Comparison of ENCODE assay signal across 9 cellular contexts in genomic region chr11:125072210-125072960, GRCh38. TPM values are rescaled to one million over a fixed set of nuclear protein-coding genes. Genes with fewer than 3 reads are reported as not detected.
DNase-seq lines count a peak whose midpoint lies in the region; ATAC-seq and TF ChIP-seq lines count a peak whose summit lies in the region.
"Had no signal": no experiment of that assay in that cellular context is flagged by ENCODE, and none has a peak within 500 bp of the region (broad histone marks: within the 10 kb centered on the region; RNA-seq: fewer than 3 reads in every experiment).

No MANE protein-coding gene starts in this region.

- peaks cover 0 to 47% (median 13%) of the 10 kb centered on the region in 7 donors for H3K27me3 ChIP-seq in heart right ventricle

- DNase-seq in heart right ventricle (no peak), GOT3 (lab: John Stamatoyannopoulos, UW) (no peak), GM03348 (ENCODE audit: low spot score) (no peak), immature natural killer cell (no peak)
- DNase-seq in activated CD8-positive, alpha-beta memory T cell treated with anti-CD3 and anti-CD28 coated beads for 24 hours: no peak

- no peaks in the 10 kb centered on the region for H3K36me3 ChIP-seq in heart right ventricle

- peaks cover 2 to 6% (median 2%) of the 10 kb centered on the region in 3 donors for H3K27me3 Mint-ChIP-seq in immature natural killer cell (ENCODE audit: low read depth in 3 of 3)

- peak; percentile 73 for ATAC-seq in GM21447 (IDR thresholded peaks at IDR 0.05; ENCODE audit: unreplicated experiment)
- ATAC-seq in HG03521 (IDR thresholded peaks at IDR 0.05; ENCODE audit: unreplicated experiment): peak; percentile 86
- peak in 6 of 8 donors; percentile 37 to 61 (median 50) for ATAC-seq in heart right ventricle

- TF ChIP-seq CTCF in heart right ventricle (IDR thresholded peaks at IDR 0.05): no peak

- no peaks in the 10 kb centered on the region for H3K9me3 Mint-ChIP-seq in immature natural killer cell

- H3K9me3 ChIP-seq in heart right ventricle: no peaks in the 10 kb centered on the region

- intact Hi-C loops in heart right ventricle (cut with DNase I): no loop called here

- H3K4me1 ChIP-seq in heart right ventricle: peaks cover 0 to 61% (median 0%) of the 10 kb centered on the region in 9 donors

- no peaks in the 10 kb centered on the region for H3K36me3 Mint-ChIP-seq in immature natural killer cell

- H3K27ac Mint-ChIP-seq in immature natural killer cell: peak overlapping the region in 1 of 6 donors; percentile 39

- H3K4me3 Mint-ChIP-seq in immature natural killer cell: no peak overlapping the region

- 84 to 86% methylated on average over 12 of the region's 12 CpGs for WGBS in heart right ventricle, 2 donors

- peaks cover 17 to 25% of the 10 kb centered on the region in 2 donors for H3K4me1 Mint-ChIP-seq in immature natural killer cell

- H3K4me3 ChIP-seq in GM08714 (ENCODE audit: low read length) (peak overlapping the region; percentile 30; the same call in 1 of the 2 replicates), heart right ventricle (no peak overlapping the region)
- H3K4me3 ChIP-seq: dorsolateral prefrontal cortex had no signal

- peak overlapping the region in 5 of 10 donors; percentile 44 to 87 (median 44) for H3K27ac ChIP-seq in heart right ventricle

RNA-seq across cellular contexts. Expression of gene SLC37A2, which starts 9.3 kb away (rescaled TPM):
- 10 to 100 TPM in 1 of 10 donors, 1 to 10 TPM in 7, under 1 TPM in 2; 0.74 to 10.5 (median 1.7) TPM for total RNA-seq in heart right ventricle
- polyA plus RNA-seq in heart right ventricle (under 1 TPM; 0.74 to 0.88 TPM), immature natural killer cell (1 to 10 TPM in 1 of 3 donors, under 1 TPM in 2; 0.37 to 2.1 (median 0.61) TPM)

RNA-seq across cellular contexts. Expression of gene TMEM218, which starts 39.0 kb away (rescaled TPM):
- total RNA-seq in heart right ventricle: 1 to 10 TPM; 4.5 to 7.8 (median 6.7) TPM
- 10 to 100 TPM in 1 of 2 donors, 1 to 10 TPM in 1; 7.6 to 17.1 TPM for polyA plus RNA-seq in heart right ventricle
- polyA plus RNA-seq in immature natural killer cell: 10 to 100 TPM; 39.9 to 54.9 (median 46.6) TPM
